Comparison of ENCODE assay signal across 14 cellular contexts in the genomic region with DNA sequence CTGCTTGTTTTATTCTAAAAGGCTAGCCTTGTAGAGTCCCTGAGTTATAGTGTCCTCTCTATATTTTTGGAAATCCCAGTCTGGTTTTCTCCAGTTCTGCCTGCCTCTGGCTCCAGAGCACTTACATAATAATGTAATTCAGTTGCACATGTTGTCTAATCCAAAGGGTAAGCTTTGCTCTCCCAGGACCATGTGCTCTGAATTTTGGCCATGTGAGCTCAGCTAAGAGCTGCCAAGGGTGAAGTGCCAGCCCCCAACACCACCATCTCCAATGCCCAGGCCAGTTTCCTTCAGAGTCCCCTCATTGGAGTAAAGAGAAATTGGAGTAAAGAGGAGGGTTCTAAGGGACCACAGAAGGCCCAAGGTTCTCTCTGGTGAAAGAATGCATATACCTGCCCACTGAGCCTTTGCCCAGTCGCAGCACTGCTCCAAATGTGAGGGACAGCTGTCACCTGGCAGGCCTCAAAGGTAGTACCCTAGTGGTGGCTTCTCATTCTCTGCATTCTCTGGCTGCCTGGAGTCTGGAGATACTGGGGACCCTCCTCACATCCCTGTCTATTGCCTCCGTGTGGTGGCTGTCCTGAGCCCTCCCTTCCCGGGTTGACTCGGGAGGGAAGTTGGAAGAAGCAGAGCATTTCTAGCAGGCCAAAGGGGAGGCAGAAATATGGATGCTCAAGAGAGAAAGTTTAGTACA. TPM values are rescaled to one million over a fixed set of nuclear protein-coding genes. Genes with fewer than 3 reads are reported as not detected.
DNase-seq lines count a peak whose midpoint lies in the region; ATAC-seq and TF ChIP-seq lines count a peak whose summit lies in the region.
"Had no signal": no experiment of that assay in that cellular context is flagged by ENCODE, and none has a peak within 500 bp of the region (broad histone marks: within the 10 kb centered on the region; RNA-seq: fewer than 3 reads in every experiment).

No MANE protein-coding gene starts in this region.

- intact Hi-C loops in Right ventricle myocardium superior (cut with DNase I) (no loop called here), PC-3 (cut with micrococcal nuclease) (no loop called here)

- H3K4me1 ChIP-seq in Loucy (ENCODE audit: insufficient read depth, low read length, poor library complexity, severe bottlenecking) (peaks cover 39% of the 10 kb centered on the region), rectal smooth muscle tissue (ENCODE audit: control insufficient read depth, insufficient read depth, low read length) (peaks cover 52% of the 10 kb centered on the region), PC-3 (ENCODE audit: insufficient read depth, low read length) (peaks cover 12% of the 10 kb centered on the region; the same call in 1 of the 2 replicates)

- TF ChIP-seq CTCF in GM13977 (IDR thresholded peaks at IDR 0.05; ENCODE audit: extremely low read depth, insufficient read depth, missing control alignments) (peak; percentile 3), Loucy (conservative IDR thresholded peaks at IDR 0.05; ENCODE audit: low read length) (no peak), PC-3 (conservative IDR thresholded peaks at IDR 0.05; ENCODE audit: low read depth, low read length) (no peak)

- H3K9me3 ChIP-seq in Loucy (ENCODE audit: insufficient read depth, low read depth, low read length): no peaks in the 10 kb centered on the region
- no peaks in the 10 kb centered on the region for H3K9me3 ChIP-seq in PC-3 (ENCODE audit: low read length)

- in situ Hi-C loops in GM13977 (cut with MboI; ENCODE audit: low pct_unique_long_range_greater_than_20kb, low sequenced_read_pairs, unreplicated experiment): no loop called here

- peak; percentile 25 for ATAC-seq in Right ventricle myocardium superior (ENCODE audit: poor library complexity)
- no peak for ATAC-seq in GM18861 (IDR thresholded peaks at IDR 0.05; ENCODE audit: unreplicated experiment)
- no peak for ATAC-seq in PC-3
- ATAC-seq: effector memory CD8-positive, alpha-beta T cell; left colon had no signal

- H3K9ac ChIP-seq in Loucy (ENCODE audit: low read depth, low read length, poor library complexity, severe bottlenecking): no peak overlapping the region
- no peak overlapping the region for H3K9ac ChIP-seq in rectal smooth muscle tissue (ENCODE audit: low read length)
- H3K9ac ChIP-seq in PC-3 (ENCODE audit: low read length): no peak overlapping the region

- H4K20me1 ChIP-seq in Loucy (ENCODE audit: insufficient read depth, low read length, poor library complexity, severe bottlenecking) (peaks cover 37% of the 10 kb centered on the region), PC-3 (ENCODE audit: low read length) (peaks cover 14% of the 10 kb centered on the region)

- H3F3A ChIP-seq in Loucy (ENCODE audit: low read depth) (no peaks in the 10 kb centered on the region), PC-3 (ENCODE audit: low read length, unreplicated experiment) (no peaks in the 10 kb centered on the region)

- CTCF ChIA-PET in PC-3 (lab: Charles Lee): no interaction called here

- POLR2A ChIA-PET in PC-3 (lab: Charles Lee; ENCODE audit: unreplicated experiment): no interaction called here

- H3K9me2 ChIP-seq in Loucy (replicated peaks; ENCODE audit: low read depth, low read length) (no peaks in the 10 kb centered on the region), PC-3 (replicated peaks; ENCODE audit: low read length) (no peaks in the 10 kb centered on the region)

- peaks cover 10% of the 10 kb centered on the region; the same call in 1 of the 2 replicates for H3K36me3 ChIP-seq in Loucy (ENCODE audit: insufficient read depth, low read length)
- H3K36me3 ChIP-seq in rectal smooth muscle tissue (ENCODE audit: control insufficient read depth, insufficient read depth, low read length): peaks cover 4% of the 10 kb centered on the region
- H3K36me3 ChIP-seq in PC-3 (ENCODE audit: low read depth, low read length): 0 out of 2 replicates have a peak, but pooled peaks cover 4% of the 10 kb centered on the region

- H3K4me3 ChIP-seq in Loucy (ENCODE audit: low read length, poor library complexity, severe bottlenecking) (no peak overlapping the region), rectal smooth muscle tissue (ENCODE audit: low read length) (no peak overlapping the region), PC-3 (ENCODE audit: low read length) (no peak overlapping the region)
- H3K4me3 ChIP-seq: K562 had no signal

- no peak for DNase-seq in GM13977 (ENCODE audit: low spot score)
- peak; percentile 56 for DNase-seq in Right ventricle myocardium superior
- DNase-seq in glomerular visceral epithelial cell (ENCODE audit: extremely low spot score): no peak
- DNase-seq in PC-3: no peak
- no peak for DNase-seq in NCI-H2196 treated with DMSO at 0.1 percent for 48 hours (lab: John Stamatoyannopoulos, UW; ENCODE audit: unreplicated experiment)
- DNase-seq: activated gamma-delta T cell; CD4-positive, CD25-positive, alpha-beta regulatory T cell; effector memory CD8-positive, alpha-beta T cell; left colon; NCI-H748 treated with DMSO at 0.1 percent for 48 hours had no signal

- H2AFZ ChIP-seq in Loucy (ENCODE audit: low read length) (no peak overlapping the region), PC-3 (ENCODE audit: low read length) (no peak overlapping the region)

- peak overlapping the region; percentile 31 for H3K4me2 ChIP-seq in Loucy (ENCODE audit: low read depth, low read length, poor library complexity, severe bottlenecking)
- no peak overlapping the region for H3K4me2 ChIP-seq in PC-3 (ENCODE audit: low read length)

- H3K79me2 ChIP-seq in Loucy (ENCODE audit: insufficient read depth, low read length) (peaks cover 70% of the 10 kb centered on the region), PC-3 (ENCODE audit: low read length) (peaks cover 58% of the 10 kb centered on the region)

- peak overlapping the region; percentile 4 for H3K27ac ChIP-seq in rectal smooth muscle tissue (ENCODE audit: low read depth, low read length)
- no peak overlapping the region for H3K27ac ChIP-seq in PC-3 (ENCODE audit: low read length)

- H3K27me3 ChIP-seq in Loucy (ENCODE audit: insufficient read depth, low read length, poor library complexity, severe bottlenecking) (no peaks in the 10 kb centered on the region), rectal smooth muscle tissue (ENCODE audit: control insufficient read depth, insufficient read depth, low read length) (no peaks in the 10 kb centered on the region), PC-3 (ENCODE audit: low read length) (no peaks in the 10 kb centered on the region)

- no TSS peak for BruUV-seq in PC-3 (replicated peaks; lab: Mats Ljungman, UMichigan)

RNA-seq across cellular contexts. Expression of gene CRY2, which starts 4.9 kb away (rescaled TPM):
- total RNA-seq in Right ventricle myocardium superior: 68.3 TPM
- total RNA-seq in PC-3 (2014; rRNA removed): 9.5 and 12.4 TPM in 2 replicates

RNA-seq across cellular contexts. Expression of gene MAPK8IP1, which starts 33.3 kb away (rescaled TPM):
- 4.5 TPM for total RNA-seq in Right ventricle myocardium superior
- total RNA-seq in PC-3 (2014; rRNA removed): 7.1 and 10.5 TPM in 2 replicates

RNA-seq across cellular contexts. Expression of gene SLC35C1, which starts 47.2 kb away (rescaled TPM):
- total RNA-seq in Right ventricle myocardium superior: 5.8 TPM
- 9.5 and 13.5 TPM in 2 replicates for total RNA-seq in PC-3 (2014; rRNA removed)

RNA-seq across cellular contexts. Expression of gene FREY1, which starts 54.9 kb away (rescaled TPM):
- total RNA-seq in Right ventricle myocardium superior (not detected), PC-3 (2014; rRNA removed) (0.15 and 2.1 TPM in 2 replicates)
